22 cellular contexts compared by ENCODE assay signal in the genomic region with DNA sequence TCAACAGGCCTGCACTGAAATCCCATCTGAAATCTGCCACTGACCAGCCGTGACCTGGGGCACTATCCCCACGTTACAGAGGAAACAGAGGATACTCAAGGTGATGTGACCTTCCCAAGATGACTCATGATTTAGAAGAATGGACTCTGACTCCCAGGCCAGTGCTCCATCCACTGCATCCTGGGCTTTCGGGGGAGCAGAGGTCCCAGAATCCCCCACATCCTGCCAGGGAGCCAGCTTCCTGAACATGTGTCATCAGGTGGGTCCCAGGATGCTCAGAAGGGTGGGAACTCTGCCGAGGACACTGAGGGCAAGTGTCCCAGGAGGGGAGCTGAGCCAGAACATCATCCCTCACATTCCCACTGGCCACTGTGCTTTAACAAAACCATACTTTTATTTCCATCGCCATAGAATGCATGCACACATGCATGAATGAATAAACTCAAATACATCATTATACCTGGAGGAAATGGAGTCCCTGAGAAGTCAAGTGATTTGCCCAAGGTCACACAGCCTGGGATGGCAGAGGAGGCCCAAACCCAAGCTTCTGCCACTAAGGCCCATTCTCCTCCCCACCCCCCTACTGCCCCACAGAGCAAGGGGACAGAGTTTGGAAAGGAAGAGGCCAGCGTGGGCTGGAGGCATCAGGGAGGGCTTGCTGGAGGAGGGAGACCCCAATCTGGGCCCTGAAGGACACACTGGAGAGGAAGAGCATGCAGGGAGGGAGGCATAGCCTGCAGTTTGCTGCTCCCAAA.
"Had no signal": no experiment of that assay in that cellular context is flagged by ENCODE, and none has a peak within 500 bp of the region (broad histone marks: within the 10 kb centered on the region; RNA-seq: fewer than 3 reads in every experiment).

No MANE protein-coding gene starts in this region.

- H3K4me2 ChIP-seq: SK-N-SH had no signal

- ATAC-seq: Panc1, PC-3 had no signal

- H3K9me3 ChIP-seq: MG63, SK-N-SH had no signal

- DNase-seq: Karpas-422, KG1, MG63, NCI-H1092, NCI-H1105 treated with DMSO at 0.1 percent for 48 hours, NCI-H1417 treated with DMSO at 0.1 percent for 48 hours, NCI-H146, NCI-H1694 treated with DMSO at 0.1 percent for 48 hours, NCI-H1930, NCI-H2081, NCI-H2107, NCI-H2227 treated with DMSO at 0.1 percent for 48 hours, NCI-H446, NCI-H510A, NCI-H524 treated with DMSO at 0.1 percent for 48 hours, NCI-H69, NCI-H774, PC-3, SHP77, SK-N-SH had no signal

- H3K36me3 ChIP-seq: MG63 had no signal

- H3K27ac ChIP-seq: RWPE1 had no signal

- H3K9ac ChIP-seq: SK-N-SH had no signal

- H3K27me3 ChIP-seq: MG63 had no signal

- H3K4me3 ChIP-seq: MG63 had no signal
